20 cellular contexts compared by ENCODE assay signal in the genomic region with DNA sequence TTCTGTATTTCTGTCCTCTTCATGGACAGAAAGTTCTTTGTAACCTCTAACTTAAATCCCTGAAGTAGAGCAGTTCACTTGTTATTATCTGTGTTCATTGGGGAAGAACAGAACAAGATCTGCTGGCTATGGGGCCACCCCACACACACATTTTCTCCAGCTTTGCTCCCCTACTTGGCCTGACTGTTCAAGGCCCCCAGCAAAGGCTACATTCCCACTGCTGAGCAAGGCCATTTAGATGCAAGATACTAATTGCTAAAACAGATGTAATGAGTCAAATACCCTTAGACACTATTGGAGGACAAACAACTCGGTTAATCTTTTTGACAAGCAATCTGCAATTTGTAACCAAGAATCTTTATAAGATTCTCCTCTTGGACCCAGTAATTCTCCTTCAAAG.
DNase-seq lines count a peak whose midpoint lies in the region; ATAC-seq and TF ChIP-seq lines count a peak whose summit lies in the region.
"Had no signal": no experiment of that assay in that cellular context is flagged by ENCODE, and none has a peak within 500 bp of the region (broad histone marks: within the 10 kb centered on the region; RNA-seq: fewer than 3 reads in every experiment).

No MANE protein-coding gene starts in this region.

- TF ChIP-seq POLR2A in testis (IDR thresholded peaks at IDR 0.05), result no peak

- peak overlapping the region; percentile 74; the same call in 1 of the 2 replicates for H3K27ac ChIP-seq in VCaP
- peak overlapping the region; percentile 12 to 43 for H3K27ac ChIP-seq in testis

- 40 to 70% methylated on average over 1 of the region's 1 CpG for WGBS in testis, 2 donors

- H3K9me3 Mint-ChIP-seq in glutamatergic neuron (ENCODE audit: unreplicated experiment), result no peaks in the 10 kb centered on the region
- H3K9me3 Mint-ChIP-seq: CD4-positive, CD25-positive, alpha-beta regulatory T cell had no signal

- DNase-seq in AG10803 (ENCODE audit: low read depth) (peak; percentile 62), glutamatergic neuron (no peak), testis (peak; percentile 70), COLO668 (lab: John Stamatoyannopoulos, UW; ENCODE audit: unreplicated experiment) (no peak)
- DNase-seq: ACHN; CD4-positive, CD25-positive, alpha-beta regulatory T cell; HCEC 1CT; Karpas-422; NCI-H1092; NCI-H1417 treated with DMSO at 0.1 percent for 48 hours; NCI-H1694 treated with DMSO at 0.1 percent for 48 hours; NCI-H2081; NCI-H226; NCI-H510A; NCI-H69; SHP77 had no signal

- H3K4me1 Mint-ChIP-seq in glutamatergic neuron (ENCODE audit: low read depth, unreplicated experiment), result peaks cover 20% of the 10 kb centered on the region
- H3K4me1 Mint-ChIP-seq: CD4-positive, CD25-positive, alpha-beta regulatory T cell had no signal

- peaks cover 3% of the 10 kb centered on the region for H3K27me3 Mint-ChIP-seq in glutamatergic neuron (ENCODE audit: unreplicated experiment)

- H3K4me3 ChIP-seq in AG10803 (ENCODE audit: low read length), result no peak overlapping the region
- H3K4me3 ChIP-seq in testis, result no peak overlapping the region

- H3K27ac Mint-ChIP-seq in glutamatergic neuron (ENCODE audit: unreplicated experiment), result peak overlapping the region; percentile 1

- no peaks in the 10 kb centered on the region for H3K36me3 ChIP-seq in testis (ENCODE audit: low read depth, missing control alignments)

- ATAC-seq in HG03521 (IDR thresholded peaks at IDR 0.05; ENCODE audit: unreplicated experiment), result no peak
- ATAC-seq in GM21576 (IDR thresholded peaks at IDR 0.05; ENCODE audit: unreplicated experiment), result no peak
- ATAC-seq: Panc1 had no signal

- peaks cover 49% of the 10 kb centered on the region for H3K4me1 ChIP-seq in testis

- H3K4me3 Mint-ChIP-seq in glutamatergic neuron (ENCODE audit: unreplicated experiment), result no peak overlapping the region
- H3K4me3 Mint-ChIP-seq: CD4-positive, CD25-positive, alpha-beta regulatory T cell had no signal

- TF ChIP-seq CTCF in AG10803 (conservative IDR thresholded peaks at IDR 0.05; ENCODE audit: low read length) (no peak), VCaP (conservative IDR thresholded peaks at IDR 0.05) (no peak), glutamatergic neuron (IDR thresholded peaks at IDR 0.05; ENCODE audit: partially characterized antibody, unreplicated experiment) (no peak), testis (IDR thresholded peaks at IDR 0.05) (no peak)

- H3K36me3 Mint-ChIP-seq in glutamatergic neuron (ENCODE audit: unreplicated experiment), result no peaks in the 10 kb centered on the region
- H3K36me3 Mint-ChIP-seq: CD4-positive, CD25-positive, alpha-beta regulatory T cell had no signal

- intact Hi-C loops in testis (cut with DNase I; ENCODE audit: low total_unique reads), result no loop called here

- H3K27me3 ChIP-seq in testis, result no peaks in the 10 kb centered on the region

- H3K9me3 ChIP-seq in testis, result no peaks in the 10 kb centered on the region

Comparison
In these comparisons a context has a peak if more than half of its experiments do, and no peak if none do; other contexts are left out.
1. DNase-seq: peak in AG10803 (single experiment) and testis (single experiment); none in glutamatergic neuron (single experiment) and COLO668 (single experiment).